In the genomic region with DNA sequence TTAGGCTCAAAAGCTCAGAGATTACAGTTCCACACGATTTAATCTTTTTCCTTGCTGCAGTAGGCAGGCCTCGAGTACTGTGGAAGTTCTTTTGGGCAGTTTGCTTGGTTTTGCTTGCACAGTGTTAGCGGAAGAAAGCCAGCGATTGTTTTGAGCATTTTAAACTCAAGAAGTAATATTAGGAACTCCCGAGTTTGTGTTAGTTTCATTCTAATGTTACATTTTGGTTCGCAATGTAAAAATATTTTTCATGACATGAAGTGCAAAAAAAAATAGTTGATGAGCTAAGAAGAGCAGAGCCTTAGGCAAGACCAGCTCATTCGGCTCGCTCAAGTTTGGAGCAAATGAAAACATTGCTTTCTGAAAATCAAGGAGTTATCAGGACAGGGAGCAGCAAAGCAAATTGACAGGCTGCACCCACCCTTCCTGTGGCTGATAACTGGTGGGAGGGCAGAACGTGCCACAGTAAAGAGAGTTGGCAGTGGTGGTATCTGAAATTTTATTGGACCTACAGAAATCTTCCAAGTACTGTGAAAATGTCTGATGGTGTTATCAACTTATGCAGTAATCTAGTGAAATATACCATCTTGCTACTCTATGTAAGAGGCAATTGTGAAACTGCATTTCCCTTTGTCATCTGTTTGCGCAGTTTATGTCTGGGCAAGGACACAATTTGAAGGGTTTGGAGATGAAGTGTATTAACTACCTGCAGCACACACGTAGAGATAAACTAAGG, we compare ENCODE assay signal across 1 cellular context.
TF ChIP-seq lines count a peak whose summit lies in the region.

No MANE protein-coding gene starts in this region.

TF ChIP-seq in GM23338, 12 proteins besides CTCF, POLR2A, EP300 and RAD21 (continued from another document):
- TF ChIP-seq, protein P1, sequence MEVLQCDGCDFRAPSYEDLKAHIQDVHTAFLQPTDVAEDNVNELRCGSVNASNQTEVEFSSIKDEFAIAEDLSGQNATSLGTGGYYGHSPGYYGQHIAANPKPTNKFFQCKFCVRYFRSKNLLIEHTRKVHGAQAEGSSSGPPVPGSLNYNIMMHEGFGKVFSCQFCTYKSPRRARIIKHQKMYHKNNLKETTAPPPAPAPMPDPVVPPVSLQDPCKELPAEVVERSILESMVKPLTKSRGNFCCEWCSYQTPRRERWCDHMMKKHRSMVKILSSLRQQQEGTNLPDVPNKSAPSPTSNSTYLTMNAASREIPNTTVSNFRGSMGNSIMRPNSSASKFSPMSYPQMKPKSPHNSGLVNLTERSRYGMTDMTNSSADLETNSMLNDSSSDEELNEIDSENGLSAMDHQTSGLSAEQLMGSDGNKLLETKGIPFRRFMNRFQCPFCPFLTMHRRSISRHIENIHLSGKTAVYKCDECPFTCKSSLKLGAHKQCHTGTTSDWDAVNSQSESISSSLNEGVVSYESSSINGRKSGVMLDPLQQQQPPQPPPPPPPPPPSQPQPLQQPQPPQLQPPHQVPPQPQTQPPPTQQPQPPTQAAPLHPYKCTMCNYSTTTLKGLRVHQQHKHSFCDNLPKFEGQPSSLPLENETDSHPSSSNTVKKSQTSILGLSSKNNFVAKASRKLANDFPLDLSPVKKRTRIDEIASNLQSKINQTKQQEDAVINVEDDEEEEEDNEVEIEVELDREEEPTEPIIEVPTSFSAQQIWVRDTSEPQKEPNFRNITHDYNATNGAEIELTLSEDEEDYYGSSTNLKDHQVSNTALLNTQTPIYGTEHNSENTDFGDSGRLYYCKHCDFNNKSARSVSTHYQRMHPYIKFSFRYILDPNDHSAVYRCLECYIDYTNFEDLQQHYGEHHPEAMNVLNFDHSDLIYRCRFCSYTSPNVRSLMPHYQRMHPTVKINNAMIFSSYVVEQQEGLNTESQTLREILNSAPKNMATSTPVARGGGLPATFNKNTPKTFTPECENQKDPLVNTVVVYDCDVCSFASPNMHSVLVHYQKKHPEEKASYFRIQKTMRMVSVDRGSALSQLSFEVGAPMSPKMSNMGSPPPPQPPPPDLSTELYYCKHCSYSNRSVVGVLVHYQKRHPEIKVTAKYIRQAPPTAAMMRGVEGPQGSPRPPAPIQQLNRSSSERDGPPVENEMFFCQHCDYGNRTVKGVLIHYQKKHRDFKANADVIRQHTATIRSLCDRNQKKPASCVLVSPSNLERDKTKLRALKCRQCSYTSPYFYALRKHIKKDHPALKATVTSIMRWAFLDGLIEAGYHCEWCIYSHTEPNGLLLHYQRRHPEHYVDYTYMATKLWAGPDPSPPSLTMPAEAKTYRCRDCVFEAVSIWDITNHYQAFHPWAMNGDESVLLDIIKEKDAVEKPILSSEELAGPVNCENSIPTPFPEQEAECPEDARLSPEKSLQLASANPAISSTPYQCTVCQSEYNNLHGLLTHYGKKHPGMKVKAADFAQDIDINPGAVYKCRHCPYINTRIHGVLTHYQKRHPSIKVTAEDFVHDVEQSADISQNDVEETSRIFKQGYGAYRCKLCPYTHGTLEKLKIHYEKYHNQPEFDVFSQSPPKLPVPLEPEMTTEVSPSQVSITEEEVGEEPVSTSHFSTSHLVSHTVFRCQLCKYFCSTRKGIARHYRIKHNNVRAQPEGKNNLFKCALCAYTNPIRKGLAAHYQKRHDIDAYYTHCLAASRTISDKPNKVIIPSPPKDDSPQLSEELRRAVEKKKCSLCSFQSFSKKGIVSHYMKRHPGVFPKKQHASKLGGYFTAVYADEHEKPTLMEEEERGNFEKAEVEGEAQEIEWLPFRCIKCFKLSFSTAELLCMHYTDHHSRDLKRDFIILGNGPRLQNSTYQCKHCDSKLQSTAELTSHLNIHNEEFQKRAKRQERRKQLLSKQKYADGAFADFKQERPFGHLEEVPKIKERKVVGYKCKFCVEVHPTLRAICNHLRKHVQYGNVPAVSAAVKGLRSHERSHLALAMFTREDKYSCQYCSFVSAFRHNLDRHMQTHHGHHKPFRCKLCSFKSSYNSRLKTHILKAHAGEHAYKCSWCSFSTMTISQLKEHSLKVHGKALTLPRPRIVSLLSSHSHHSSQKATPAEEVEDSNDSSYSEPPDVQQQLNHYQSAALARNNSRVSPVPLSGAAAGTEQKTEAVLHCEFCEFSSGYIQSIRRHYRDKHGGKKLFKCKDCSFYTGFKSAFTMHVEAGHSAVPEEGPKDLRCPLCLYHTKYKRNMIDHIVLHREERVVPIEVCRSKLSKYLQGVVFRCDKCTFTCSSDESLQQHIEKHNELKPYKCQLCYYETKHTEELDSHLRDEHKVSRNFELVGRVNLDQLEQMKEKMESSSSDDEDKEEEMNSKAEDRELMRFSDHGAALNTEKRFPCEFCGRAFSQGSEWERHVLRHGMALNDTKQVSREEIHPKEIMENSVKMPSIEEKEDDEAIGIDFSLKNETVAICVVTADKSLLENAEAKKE (CRISPR knock-in tag; IDR thresholded peaks at IDR 0.05): no peak
- TF ChIP-seq STAT1 (IDR thresholded peaks at IDR 0.05; ENCODE audit: unreplicated experiment) (no peak), ZNF114 (CRISPR knock-in tag; IDR thresholded peaks at IDR 0.05) (no peak), EZH2 (IDR thresholded peaks at IDR 0.05; ENCODE audit: low read depth, unreplicated experiment) (no peak), CREB1 (CRISPR knock-in tag; IDR thresholded peaks at IDR 0.05; ENCODE audit: low read depth) (no peak)
